2 cellular contexts compared by ENCODE assay signal in the genomic region with DNA sequence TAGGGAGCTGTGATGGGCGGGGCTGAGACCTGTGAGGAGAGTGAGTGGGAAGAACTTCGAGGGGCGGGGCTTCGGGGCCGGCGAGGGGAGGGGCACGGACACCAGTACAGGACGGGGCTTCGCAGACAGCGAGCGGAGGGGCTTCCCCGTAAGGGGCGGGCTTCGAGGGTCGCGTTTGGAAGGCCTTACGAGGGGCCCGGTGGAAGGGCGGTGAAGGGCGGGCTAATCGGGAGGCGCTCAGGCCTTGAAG.
TF ChIP-seq lines count a peak whose summit lies in the region.

No MANE protein-coding gene starts in this region.

TF ChIP-seq in liver, 16 proteins besides CTCF, POLR2A, EP300 and RAD21:
- TF ChIP-seq HNF4G (IDR thresholded peaks at IDR 0.05): no peak
- TF ChIP-seq YY1 (IDR thresholded peaks at IDR 0.05): no peak
- TF ChIP-seq HNF4A (conservative IDR thresholded peaks at IDR 0.05): no peak
- TF ChIP-seq FOXA2 (IDR thresholded peaks at IDR 0.05): no peak
- no peak for TF ChIP-seq MAX (IDR thresholded peaks at IDR 0.05)
- no peak for TF ChIP-seq FOXA1 (IDR thresholded peaks at IDR 0.05)
- no peak for TF ChIP-seq NR2F2 (IDR thresholded peaks at IDR 0.05)
- TF ChIP-seq TAF1 (conservative IDR thresholded peaks at IDR 0.05): no peak
- no peak for TF ChIP-seq GABPA (IDR thresholded peaks at IDR 0.05 in 1 of 2, conservative IDR thresholded peaks at IDR 0.05 in 1 of 2)
- TF ChIP-seq, protein P1, sequence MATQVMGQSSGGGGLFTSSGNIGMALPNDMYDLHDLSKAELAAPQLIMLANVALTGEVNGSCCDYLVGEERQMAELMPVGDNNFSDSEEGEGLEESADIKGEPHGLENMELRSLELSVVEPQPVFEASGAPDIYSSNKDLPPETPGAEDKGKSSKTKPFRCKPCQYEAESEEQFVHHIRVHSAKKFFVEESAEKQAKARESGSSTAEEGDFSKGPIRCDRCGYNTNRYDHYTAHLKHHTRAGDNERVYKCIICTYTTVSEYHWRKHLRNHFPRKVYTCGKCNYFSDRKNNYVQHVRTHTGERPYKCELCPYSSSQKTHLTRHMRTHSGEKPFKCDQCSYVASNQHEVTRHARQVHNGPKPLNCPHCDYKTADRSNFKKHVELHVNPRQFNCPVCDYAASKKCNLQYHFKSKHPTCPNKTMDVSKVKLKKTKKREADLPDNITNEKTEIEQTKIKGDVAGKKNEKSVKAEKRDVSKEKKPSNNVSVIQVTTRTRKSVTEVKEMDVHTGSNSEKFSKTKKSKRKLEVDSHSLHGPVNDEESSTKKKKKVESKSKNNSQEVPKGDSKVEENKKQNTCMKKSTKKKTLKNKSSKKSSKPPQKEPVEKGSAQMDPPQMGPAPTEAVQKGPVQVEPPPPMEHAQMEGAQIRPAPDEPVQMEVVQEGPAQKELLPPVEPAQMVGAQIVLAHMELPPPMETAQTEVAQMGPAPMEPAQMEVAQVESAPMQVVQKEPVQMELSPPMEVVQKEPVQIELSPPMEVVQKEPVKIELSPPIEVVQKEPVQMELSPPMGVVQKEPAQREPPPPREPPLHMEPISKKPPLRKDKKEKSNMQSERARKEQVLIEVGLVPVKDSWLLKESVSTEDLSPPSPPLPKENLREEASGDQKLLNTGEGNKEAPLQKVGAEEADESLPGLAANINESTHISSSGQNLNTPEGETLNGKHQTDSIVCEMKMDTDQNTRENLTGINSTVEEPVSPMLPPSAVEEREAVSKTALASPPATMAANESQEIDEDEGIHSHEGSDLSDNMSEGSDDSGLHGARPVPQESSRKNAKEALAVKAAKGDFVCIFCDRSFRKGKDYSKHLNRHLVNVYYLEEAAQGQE (IDR thresholded peaks at IDR 0.05): no peak
- TF ChIP-seq, protein P2, sequence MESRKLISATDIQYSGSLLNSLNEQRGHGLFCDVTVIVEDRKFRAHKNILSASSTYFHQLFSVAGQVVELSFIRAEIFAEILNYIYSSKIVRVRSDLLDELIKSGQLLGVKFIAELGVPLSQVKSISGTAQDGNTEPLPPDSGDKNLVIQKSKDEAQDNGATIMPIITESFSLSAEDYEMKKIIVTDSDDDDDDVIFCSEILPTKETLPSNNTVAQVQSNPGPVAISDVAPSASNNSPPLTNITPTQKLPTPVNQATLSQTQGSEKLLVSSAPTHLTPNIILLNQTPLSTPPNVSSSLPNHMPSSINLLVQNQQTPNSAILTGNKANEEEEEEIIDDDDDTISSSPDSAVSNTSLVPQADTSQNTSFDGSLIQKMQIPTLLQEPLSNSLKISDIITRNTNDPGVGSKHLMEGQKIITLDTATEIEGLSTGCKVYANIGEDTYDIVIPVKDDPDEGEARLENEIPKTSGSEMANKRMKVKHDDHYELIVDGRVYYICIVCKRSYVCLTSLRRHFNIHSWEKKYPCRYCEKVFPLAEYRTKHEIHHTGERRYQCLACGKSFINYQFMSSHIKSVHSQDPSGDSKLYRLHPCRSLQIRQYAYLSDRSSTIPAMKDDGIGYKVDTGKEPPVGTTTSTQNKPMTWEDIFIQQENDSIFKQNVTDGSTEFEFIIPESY (IDR thresholded peaks at IDR 0.05): no peak
- no peak for TF ChIP-seq RXRA (IDR thresholded peaks at IDR 0.05)
- TF ChIP-seq JUND (IDR thresholded peaks at IDR 0.05): no peak
- no peak for TF ChIP-seq EGR1 (IDR thresholded peaks at IDR 0.05; ENCODE audit: low read depth in 2 of 2)
- TF ChIP-seq SP1 (IDR thresholded peaks at IDR 0.05): no peak
- TF ChIP-seq ATF3 (IDR thresholded peaks at IDR 0.05): no peak

TF ChIP-seq in HepG2, 621 proteins besides CTCF, POLR2A, EP300 and RAD21:
- TF ChIP-seq PRMT3 (CRISPR knock-in tag; IDR thresholded peaks at IDR 0.05; ENCODE audit: borderline replicate concordance, low read depth): no peak
- TF ChIP-seq MZF1 (CRISPR knock-in tag; IDR thresholded peaks at IDR 0.05; ENCODE audit: borderline replicate concordance): no peak
- no peak for TF ChIP-seq HNF1B (CRISPR knock-in tag; IDR thresholded peaks at IDR 0.05)
- no peak for TF ChIP-seq ZBTB7B (CRISPR knock-in tag; IDR thresholded peaks at IDR 0.05)
- TF ChIP-seq U2AF2 (IDR thresholded peaks at IDR 0.05; ENCODE audit: low read depth, low read length): no peak
- TF ChIP-seq MAZ (IDR thresholded peaks at IDR 0.05; ENCODE audit: borderline replicate concordance, low read depth, low read length): no peak
- no peak for TF ChIP-seq MAZ (CRISPR knock-in tag; IDR thresholded peaks at IDR 0.05; ENCODE audit: low read depth)
- TF ChIP-seq ZNF503 (CRISPR knock-in tag; IDR thresholded peaks at IDR 0.05): no peak
- no peak for TF ChIP-seq TCF7 (IDR thresholded peaks at IDR 0.05; ENCODE audit: low read depth)
- TF ChIP-seq, protein P3, sequence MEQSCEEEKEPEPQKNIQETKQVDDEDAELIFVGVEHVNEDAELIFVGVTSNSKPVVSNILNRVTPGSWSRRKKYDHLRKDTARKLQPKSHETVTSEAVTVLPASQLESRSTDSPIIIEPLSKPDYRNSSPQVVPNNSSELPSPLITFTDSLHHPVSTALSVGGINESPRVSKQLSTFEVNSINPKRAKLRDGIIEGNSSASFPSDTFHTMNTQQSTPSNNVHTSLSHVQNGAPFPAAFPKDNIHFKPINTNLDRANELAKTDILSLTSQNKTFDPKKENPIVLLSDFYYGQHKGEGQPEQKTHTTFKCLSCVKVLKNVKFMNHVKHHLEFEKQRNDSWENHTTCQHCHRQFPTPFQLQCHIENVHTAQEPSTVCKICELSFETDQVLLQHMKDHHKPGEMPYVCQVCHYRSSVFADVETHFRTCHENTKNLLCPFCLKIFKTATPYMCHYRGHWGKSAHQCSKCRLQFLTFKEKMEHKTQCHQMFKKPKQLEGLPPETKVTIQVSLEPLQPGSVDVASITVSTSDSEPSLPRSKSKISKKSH (CRISPR knock-in tag; IDR thresholded peaks at IDR 0.05; ENCODE audit: borderline replicate concordance): no peak
- no peak for TF ChIP-seq ZNF549 (CRISPR knock-in tag; IDR thresholded peaks at IDR 0.05)
- no peak for TF ChIP-seq ZKSCAN5 (CRISPR knock-in tag; IDR thresholded peaks at IDR 0.05)
- no peak for TF ChIP-seq ZNF292 (CRISPR knock-in tag; IDR thresholded peaks at IDR 0.05; ENCODE audit: borderline replicate concordance, low read depth)
- no peak for TF ChIP-seq NFIC (IDR thresholded peaks at IDR 0.05; ENCODE audit: low read length)
